In the genomic region with DNA sequence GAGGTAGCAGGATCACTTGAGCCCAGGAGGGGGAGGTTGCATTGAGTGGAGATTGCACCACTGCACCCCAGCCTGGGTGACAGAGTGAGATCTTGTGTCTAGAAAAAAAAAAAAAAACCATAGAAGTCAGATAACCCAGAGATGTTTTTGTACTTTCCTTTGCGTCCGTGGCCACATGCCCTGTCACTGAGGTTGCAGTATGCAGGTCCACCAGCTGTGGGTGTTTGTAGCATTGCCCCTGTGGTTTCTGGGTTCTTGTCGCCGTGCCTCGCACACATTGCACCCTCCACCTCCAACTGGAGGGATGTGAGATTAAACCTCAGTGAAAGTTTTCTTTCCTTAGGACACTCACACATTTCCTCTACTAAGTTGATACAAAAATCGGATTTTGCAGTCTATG, we compare ENCODE assay signal across 13 cellular contexts.
DNase-seq lines count a peak whose midpoint lies in the region; ATAC-seq and TF ChIP-seq lines count a peak whose summit lies in the region.
"Had no signal": no experiment of that assay in that cellular context is flagged by ENCODE, and none has a peak within 500 bp of the region (broad histone marks: within the 10 kb centered on the region; RNA-seq: fewer than 3 reads in every experiment).

No MANE protein-coding gene starts in this region.

- CTCF ChIA-PET in activated CD8-positive, alpha-beta T cell treated with anti-CD3 and anti-CD28 coated beads for 36 hours (lab: Charles Lee) = interaction anchor here (2.0 to 2.1 kb wide), 2 partner anchors 10 to 100 kb away, joined by 5 to 14 read pairs; no protein-coding TSS in a partner anchor

- TF ChIP-seq CTCF in activated CD8-positive, alpha-beta T cell treated with anti-CD3 and anti-CD28 coated beads for 36 hours (IDR thresholded peaks at IDR 0.05) = no peak
- no peak for TF ChIP-seq CTCF in type B pancreatic cell (conservative IDR thresholded peaks at IDR 0.05)
- no peak for TF ChIP-seq CTCF in progenitor cell of endocrine pancreas (IDR thresholded peaks at IDR 0.05; ENCODE audit: unreplicated experiment)

- H3K36me3 Mint-ChIP-seq in IgD-negative memory B cell (peaks cover 7% of the 10 kb centered on the region), type B pancreatic cell (peaks cover 15% of the 10 kb centered on the region), progenitor cell of endocrine pancreas (ENCODE audit: insufficient read depth) (peaks cover 13% of the 10 kb centered on the region)
- peaks cover 31% of the 10 kb centered on the region for H3K36me3 Mint-ChIP-seq in activated CD8-positive, alpha-beta T cell treated with anti-CD3 and anti-CD28 coated beads for 36 hours (ENCODE audit: low read depth)
- H3K36me3 Mint-ChIP-seq in activated naive CD8-positive, alpha-beta T cell treated with anti-CD3 and anti-CD28 coated beads, Interleukin-2, amount 10 ng/mL, durations not matched to agents 7 days and 5 days = peaks cover 37% of the 10 kb centered on the region

- peak; percentile 84 for DNase-seq in activated CD8-positive, alpha-beta T cell treated with anti-CD3 and anti-CD28 coated beads for 36 hours
- DNase-seq in activated naive CD8-positive, alpha-beta T cell treated with anti-CD3 and anti-CD28 coated beads, Interleukin-2, amount 10 ng/mL, durations not matched to agents 7 days and 5 days = peak; percentile 54
- peak; percentile 31 to 43 for DNase-seq in stimulated activated CD8-positive, alpha-beta memory T cell treated with anti-CD3 and anti-CD28 coated beads, Interleukin-15, amount 100 ng/mL, for 4 hours (ENCODE audit: low read depth in 2 of 2)
- DNase-seq in type B pancreatic cell (ENCODE audit: extremely low spot score, unreplicated experiment) (no peak), NCI-H1048 (lab: John Stamatoyannopoulos, UW) (no peak), progenitor cell of endocrine pancreas (ENCODE audit: low spot score, unreplicated experiment) (no peak)
- DNase-seq: C1 segment of cervical spinal cord, naive B cell, NCI-H748 treated with DMSO at 0.1 percent for 48 hours, uterus had no signal

- H3K9me3 Mint-ChIP-seq in IgD-negative memory B cell (no peaks in the 10 kb centered on the region), type B pancreatic cell (no peaks in the 10 kb centered on the region), progenitor cell of endocrine pancreas (ENCODE audit: low read depth) (no peaks in the 10 kb centered on the region)
- no peaks in the 10 kb centered on the region for H3K9me3 Mint-ChIP-seq in activated CD8-positive, alpha-beta T cell treated with anti-CD3 and anti-CD28 coated beads for 36 hours
- no peaks in the 10 kb centered on the region for H3K9me3 Mint-ChIP-seq in activated naive CD8-positive, alpha-beta T cell treated with anti-CD3 and anti-CD28 coated beads, Interleukin-2, amount 10 ng/mL, durations not matched to agents 7 days and 5 days
- H3K9me3 Mint-ChIP-seq: naive B cell had no signal

- H3K4me1 Mint-ChIP-seq in IgD-negative memory B cell (peaks cover 17 to 27% (median 22%) of the 10 kb centered on the region in 3 donors), type B pancreatic cell (ENCODE audit: unreplicated experiment) (peaks cover 19% of the 10 kb centered on the region), progenitor cell of endocrine pancreas (ENCODE audit: low read depth) (peaks cover 11% of the 10 kb centered on the region)
- H3K4me1 Mint-ChIP-seq in activated CD8-positive, alpha-beta T cell treated with anti-CD3 and anti-CD28 coated beads for 36 hours (ENCODE audit: low read depth) = peaks cover 69% of the 10 kb centered on the region
- H3K4me1 Mint-ChIP-seq in activated naive CD8-positive, alpha-beta T cell treated with anti-CD3 and anti-CD28 coated beads, Interleukin-2, amount 10 ng/mL, durations not matched to agents 7 days and 5 days = peaks cover 44% of the 10 kb centered on the region

- POLR2A ChIA-PET in activated CD8-positive, alpha-beta T cell treated with anti-CD3 and anti-CD28 coated beads for 36 hours (lab: Charles Lee) = no interaction called here
- POLR2A ChIA-PET in activated naive CD8-positive, alpha-beta T cell treated with anti-CD3 and anti-CD28 coated beads, Interleukin-2, amount 10 ng/mL, durations not matched to agents 7 days and 5 days (lab: Charles Lee) = interaction anchor here (1.2 kb wide), 1 partner anchor 75 kb away, joined by 3 read pairs; no protein-coding TSS in a partner anchor

- peak overlapping the region in 2 of 3 donors; percentile 63 to 73 for H3K27ac Mint-ChIP-seq in IgD-negative memory B cell
- peak overlapping the region; percentile 82 for H3K27ac Mint-ChIP-seq in activated CD8-positive, alpha-beta T cell treated with anti-CD3 and anti-CD28 coated beads for 36 hours
- peak overlapping the region; percentile 86 for H3K27ac Mint-ChIP-seq in activated naive CD8-positive, alpha-beta T cell treated with anti-CD3 and anti-CD28 coated beads, Interleukin-2, amount 10 ng/mL, durations not matched to agents 7 days and 5 days
- H3K27ac Mint-ChIP-seq in type B pancreatic cell = no peak overlapping the region
- no peak overlapping the region for H3K27ac Mint-ChIP-seq in progenitor cell of endocrine pancreas

- peak; percentile 77 for ATAC-seq in activated CD8-positive, alpha-beta T cell treated with anti-CD3 and anti-CD28 coated beads for 36 hours
- ATAC-seq in activated naive CD8-positive, alpha-beta T cell treated with anti-CD3 and anti-CD28 coated beads, Interleukin-2, amount 10 ng/mL, durations not matched to agents 7 days and 5 days (ENCODE audit: low read depth) = peak; percentile 91
- ATAC-seq in GM21529 (IDR thresholded peaks at IDR 0.05; ENCODE audit: unreplicated experiment) = no peak
- ATAC-seq: esophagus mucosa had no signal

- H3K27me3 Mint-ChIP-seq in IgD-negative memory B cell = no peaks in the 10 kb centered on the region
- H3K27me3 Mint-ChIP-seq in activated CD8-positive, alpha-beta T cell treated with anti-CD3 and anti-CD28 coated beads for 36 hours = no peaks in the 10 kb centered on the region
- no peaks in the 10 kb centered on the region for H3K27me3 Mint-ChIP-seq in activated naive CD8-positive, alpha-beta T cell treated with anti-CD3 and anti-CD28 coated beads, Interleukin-2, amount 10 ng/mL, durations not matched to agents 7 days and 5 days
- no peaks in the 10 kb centered on the region for H3K27me3 Mint-ChIP-seq in type B pancreatic cell
- H3K27me3 Mint-ChIP-seq in progenitor cell of endocrine pancreas = no peaks in the 10 kb centered on the region
- H3K27me3 Mint-ChIP-seq: naive B cell had no signal

- H3K4me3 Mint-ChIP-seq in IgD-negative memory B cell = peak overlapping the region in 1 of 4 donors; percentile 65
- H3K4me3 Mint-ChIP-seq in activated CD8-positive, alpha-beta T cell treated with anti-CD3 and anti-CD28 coated beads for 36 hours = peak overlapping the region; percentile 26
- peak overlapping the region; percentile 71 for H3K4me3 Mint-ChIP-seq in activated naive CD8-positive, alpha-beta T cell treated with anti-CD3 and anti-CD28 coated beads, Interleukin-2, amount 10 ng/mL, durations not matched to agents 7 days and 5 days
- H3K4me3 Mint-ChIP-seq in type B pancreatic cell = no peak overlapping the region
- no peak overlapping the region for H3K4me3 Mint-ChIP-seq in progenitor cell of endocrine pancreas (ENCODE audit: low read depth)
- H3K4me3 Mint-ChIP-seq: naive B cell had no signal

- intact Hi-C loops in activated CD8-positive, alpha-beta T cell treated with anti-CD3 and anti-CD28 coated beads for 36 hours (cut with micrococcal nuclease) = no loop called here

Comparison
In these comparisons a context has a peak if more than half of its experiments do, and no peak if none do; other contexts are left out.
1. H3K27ac Mint-ChIP-seq: peak in IgD-negative memory B cell (2 of 3), activated CD8-positive, alpha-beta T cell treated with anti-CD3 and anti-CD28 coated beads for 36 hours (single experiment) and activated naive CD8-positive, alpha-beta T cell treated with anti-CD3 and anti-CD28 coated beads, Interleukin-2, amount 10 ng/mL, durations not matched to agents 7 days and 5 days (single experiment); none in type B pancreatic cell (single experiment) and progenitor cell of endocrine pancreas (single experiment).
2. H3K4me3 Mint-ChIP-seq: peak in activated CD8-positive, alpha-beta T cell treated with anti-CD3 and anti-CD28 coated beads for 36 hours (single experiment) and activated naive CD8-positive, alpha-beta T cell treated with anti-CD3 and anti-CD28 coated beads, Interleukin-2, amount 10 ng/mL, durations not matched to agents 7 days and 5 days (single experiment); none in type B pancreatic cell (single experiment) and progenitor cell of endocrine pancreas (single experiment).
3. DNase-seq: peak in activated CD8-positive, alpha-beta T cell treated with anti-CD3 and anti-CD28 coated beads for 36 hours (single experiment), activated naive CD8-positive, alpha-beta T cell treated with anti-CD3 and anti-CD28 coated beads, Interleukin-2, amount 10 ng/mL, durations not matched to agents 7 days and 5 days (single experiment) and stimulated activated CD8-positive, alpha-beta memory T cell treated with anti-CD3 and anti-CD28 coated beads, Interleukin-15, amount 100 ng/mL, for 4 hours (2 of 2); none in type B pancreatic cell (single experiment), NCI-H1048 (single experiment) and progenitor cell of endocrine pancreas (single experiment).